In the genomic region with DNA sequence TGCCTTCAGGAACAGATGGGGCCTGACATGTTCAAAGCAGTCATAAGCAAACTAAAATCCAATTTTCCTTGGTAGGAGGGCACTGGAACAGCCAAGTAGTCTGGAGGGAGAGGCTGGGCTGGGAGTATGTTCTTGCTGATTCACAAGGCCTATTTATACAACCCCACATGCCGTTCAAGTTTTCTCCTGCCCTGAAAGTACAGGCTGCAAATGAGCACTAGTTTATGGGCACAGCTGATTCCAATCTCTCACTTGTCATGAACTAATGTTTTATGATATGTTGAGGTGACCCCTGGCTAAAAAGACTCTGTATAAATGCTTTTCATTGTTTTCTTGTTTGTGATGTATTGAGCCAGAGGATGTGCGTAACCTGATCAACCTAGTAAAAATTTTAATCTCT, we compare ENCODE assay signal across 32 cellular contexts.
A peak's percentile ranks its signal among the peaks of the same experiment; 100 is the strongest.
DNase-seq lines count a peak whose midpoint lies in the region; ATAC-seq, FAIRE-seq and TF ChIP-seq lines count a peak whose summit lies in the region.
"Had no signal": no experiment of that assay in that cellular context is flagged by ENCODE, and none has a peak within 500 bp of the region (broad histone marks: within the 10 kb centered on the region; RNA-seq: fewer than 3 reads in every experiment).

No MANE protein-coding gene starts in this region.

- H3K4me1 ChIP-seq in keratinocyte (ENCODE audit: control insufficient read depth, extremely low read depth, insufficient read depth, low read length) (peaks cover 9% of the 10 kb centered on the region), skeletal muscle tissue (ENCODE audit: control insufficient read depth in 3 of 3, insufficient read depth in 3 of 3, low read length in 3 of 3) (peaks cover 4 to 6% (median 6%) of the 10 kb centered on the region in 3 donors)
- H3K4me1 ChIP-seq: upper lobe of left lung had no signal

- H3K27me3 ChIP-seq in bronchial epithelial cell (ENCODE audit: control insufficient read depth, insufficient read depth, low read length) (no peaks in the 10 kb centered on the region), keratinocyte (ENCODE audit: control insufficient read depth, extremely low read depth, insufficient read depth, low read length) (no peaks in the 10 kb centered on the region), skeletal muscle tissue (ENCODE audit: control insufficient read depth in 3 of 3, insufficient read depth in 3 of 3, low read length in 3 of 3) (no peaks in the 10 kb centered on the region)
- H3K27me3 ChIP-seq: brain microvascular endothelial cell, dorsolateral prefrontal cortex, upper lobe of left lung had no signal

- dilution Hi-C loops in keratinocyte (cut with MboI; ENCODE audit: extremely low pct_ligation_motif_present, low sequenced_read_pairs): no loop called here

- H3K9me3 ChIP-seq in keratinocyte (ENCODE audit: control insufficient read depth, low read depth, low read length) (no peaks in the 10 kb centered on the region), skeletal muscle tissue (ENCODE audit: control insufficient read depth in 3 of 3, low read length in 3 of 3) (no peaks in the 10 kb centered on the region)
- H3K9me3 ChIP-seq: upper lobe of left lung had no signal

- H3K27ac ChIP-seq in keratinocyte (ENCODE audit: control insufficient read depth, insufficient read depth, low read length) (no peak overlapping the region), skeletal muscle tissue (ENCODE audit: low read depth, low read length) (peak overlapping the region; percentile 64)
- H3K27ac ChIP-seq: brain microvascular endothelial cell, dorsolateral prefrontal cortex, skin epidermis, upper lobe of left lung had no signal

- no peak overlapping the region for H3K9ac ChIP-seq in keratinocyte (ENCODE audit: control insufficient read depth, extremely low read depth, insufficient read depth, low read length)
- no peak overlapping the region for H3K9ac ChIP-seq in skeletal muscle tissue (ENCODE audit: low read depth in 1 of 3, low read length in 3 of 3)

- H3K4me3 ChIP-seq in HFF-Myc (replicated peaks; ENCODE audit: low read depth, low read length) (no peak overlapping the region), bronchial epithelial cell (ENCODE audit: low read depth, low read length) (no peak overlapping the region), keratinocyte (ENCODE audit: control insufficient read depth in 2 of 3, extremely low read depth in 1 of 3, insufficient read depth in 2 of 3, low read depth in 1 of 3, low read length in 3 of 3) (no peak overlapping the region), skeletal muscle tissue (ENCODE audit: low read length in 3 of 3) (no peak overlapping the region)
- H3K4me3 ChIP-seq: dorsolateral prefrontal cortex, skin epidermis, upper lobe of left lung had no signal

- no peaks in the 10 kb centered on the region for H3K36me3 ChIP-seq in bronchial epithelial cell (ENCODE audit: control insufficient read depth, insufficient read depth, low read length)
- no peaks in the 10 kb centered on the region for H3K36me3 ChIP-seq in keratinocyte (ENCODE audit: control insufficient read depth in 2 of 2, extremely low read depth in 1 of 2, insufficient read depth in 2 of 2, low read length in 2 of 2)
- no peaks in the 10 kb centered on the region for H3K36me3 ChIP-seq in skeletal muscle tissue (ENCODE audit: control insufficient read depth in 3 of 3, insufficient read depth in 3 of 3, low read length in 3 of 3)
- H3K36me3 ChIP-seq: brain microvascular endothelial cell, upper lobe of left lung had no signal

- DNase-seq in HFF-Myc (ENCODE audit: extremely low read depth, low read depth): peak; percentile 31
- DNase-seq in bronchial epithelial cell (ENCODE audit: low read depth): peak; percentile 9
- DNase-seq in keratinocyte (ENCODE audit: low read depth, low spot score): no peak
- no peak for DNase-seq in DMS53 treated with DMSO at 0.1 percent for 48 hours (lab: John Stamatoyannopoulos, UW; ENCODE audit: unreplicated experiment)
- DNase-seq: activated CD4-positive, alpha-beta memory T cell treated with anti-CD3 and anti-CD28 coated beads for 36 hours; activated naive CD4-positive, alpha-beta T cell treated with anti-CD3 and anti-CD28 coated beads for 36 hours; amniotic stem cell; brain microvascular endothelial cell; C1 segment of cervical spinal cord; DMS153; dorsolateral prefrontal cortex; head of caudate nucleus; Karpas-422; kidney; naive thymus-derived CD8-positive, alpha-beta T cell; NCI-H1417; NCI-H2029; NCI-H524; NK-92 treated with Interleukin-12 subunit alpha and Interleukin-12 subunit beta, amount 100 ng/mL, for 24 hours; nucleus accumbens; stimulated activated naive B cell treated with anti-CD40 and anti-IgM and Interleukin-4, amounts not matched to agents 10 μg/mL and 1 μg/mL and 100 μg/mL, for 72 hours; T-helper 17 cell; upper lobe of left lung had no signal

- no peaks in the 10 kb centered on the region for H3K79me2 ChIP-seq in keratinocyte (ENCODE audit: control insufficient read depth, insufficient read depth, low read length)

- no peak overlapping the region for H2AFZ ChIP-seq in keratinocyte (ENCODE audit: control insufficient read depth, low read length)

- FAIRE-seq in bronchial epithelial cell (lab: Jason Lieb, UNC) (no peak), keratinocyte (lab: Jason Lieb, UNC) (peak; percentile 36)
- FAIRE-seq: HepG2, kidney had no signal

- no peaks in the 10 kb centered on the region for H4K20me1 ChIP-seq in keratinocyte (ENCODE audit: control insufficient read depth, extremely low read depth, insufficient read depth, low read length)

- TF ChIP-seq CTCF in HFF-Myc (IDR thresholded peaks at IDR 0.05; ENCODE audit: low read depth, low read length, missing control alignments): no peak
- no peak for TF ChIP-seq CTCF in bronchial epithelial cell (IDR thresholded peaks at IDR 0.05; ENCODE audit: insufficient read depth, low read length, severe bottlenecking)
- TF ChIP-seq CTCF in keratinocyte (optimal IDR thresholded peaks at IDR 0.05 in 1 of 3, IDR thresholded peaks at IDR 0.05 in 1 of 3, conservative IDR thresholded peaks at IDR 0.05 in 1 of 3; ENCODE audit: extremely low read depth in 1 of 3, insufficient read depth in 2 of 3, low read length in 3 of 3): no peak

- ATAC-seq in GM19452 (IDR thresholded peaks at IDR 0.05; ENCODE audit: unreplicated experiment): no peak
- ATAC-seq in HG03571 (IDR thresholded peaks at IDR 0.05; ENCODE audit: unreplicated experiment): no peak
- ATAC-seq in HG03378 (IDR thresholded peaks at IDR 0.05; ENCODE audit: unreplicated experiment): no peak
- ATAC-seq: activated CD4-positive, CD25-positive, alpha-beta regulatory T cell treated with anti-CD3 and anti-CD28 coated beads, Interleukin-2, amount 50 U/mL, for 24 hours; HepG2; naive thymus-derived CD8-positive, alpha-beta T cell; Right ventricle myocardium inferior; SK-N-SH treated with all-trans-retinoic acid at 6 μM for 48 hours; stimulated activated naive B cell treated with anti-CD40 and anti-IgM and Interleukin-4, amounts not matched to agents 10 μg/mL and 1 μg/mL and 100 μg/mL, for 72 hours; T-helper 17 cell had no signal

- no peaks in the 10 kb centered on the region for H3K9me1 ChIP-seq in keratinocyte (ENCODE audit: control insufficient read depth, extremely low read depth, insufficient read depth, low read length)

- H3K4me2 ChIP-seq in keratinocyte (ENCODE audit: control insufficient read depth, extremely low read depth, insufficient read depth, low read depth, low read length): no peak overlapping the region

Comparison
In these comparisons a context has a peak if more than half of its experiments do, and no peak if none do; other contexts are left out.
1. DNase-seq: peak in HFF-Myc (single experiment) and bronchial epithelial cell (single experiment); none in keratinocyte (single experiment) and DMS53 treated with DMSO at 0.1 percent for 48 hours (single experiment).